Comparison of ENCODE assay signal across 1 cellular context in the genomic region with DNA sequence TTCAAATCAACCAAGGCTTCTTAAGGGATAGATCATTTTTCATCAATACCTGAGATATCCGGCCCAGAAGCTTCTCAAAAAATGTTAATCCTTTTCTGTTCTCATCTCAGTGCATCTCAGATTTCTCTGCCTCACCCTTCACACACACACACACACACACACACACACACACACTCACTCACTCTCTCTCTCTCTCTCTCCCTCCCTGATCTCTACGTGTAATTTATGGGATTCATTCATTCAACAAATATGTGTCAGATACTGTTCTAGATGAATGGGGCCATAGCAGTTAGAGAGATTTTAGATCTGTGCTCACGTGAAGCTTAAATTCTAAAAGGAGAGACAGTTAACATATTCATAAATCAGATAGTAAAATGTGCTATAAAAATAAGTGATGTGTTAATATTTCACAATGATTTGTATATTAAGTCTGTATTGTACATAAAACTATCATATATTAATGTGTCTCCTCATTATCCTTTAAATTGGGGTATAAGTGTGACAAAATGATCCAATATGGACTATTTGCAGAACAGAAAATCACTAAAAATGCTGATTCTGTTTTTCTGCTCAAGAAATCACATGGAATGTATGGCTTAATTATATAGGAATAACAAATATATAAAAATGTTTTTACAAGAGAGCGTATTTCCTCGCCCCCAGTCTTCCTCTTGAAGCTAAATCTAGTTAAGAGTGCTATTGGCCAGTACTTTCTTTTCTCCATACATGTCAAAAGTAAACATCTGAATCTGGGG.
TF ChIP-seq lines count a peak whose summit lies in the region.

No MANE protein-coding gene starts in this region.

TF ChIP-seq in HEK293, 187 proteins besides CTCF, POLR2A, EP300 and RAD21 (continued from another document):
- TF ChIP-seq RBAK (tag by site-specific recombination; IDR thresholded peaks at IDR 0.05) (peak; percentile 52; the same call in 1 of the 2 replicates), KLF8 (tag by site-specific recombination; IDR thresholded peaks at IDR 0.05) (0 out of 2 replicates have a peak, but pooled peaks have one; percentile 29), ZNF248 (tag by site-specific recombination; IDR thresholded peaks at IDR 0.05) (no peak), SALL2 (tag by site-specific recombination; IDR thresholded peaks at IDR 0.05; ENCODE audit: borderline replicate concordance) (peak; percentile 83; the same call in 1 of the 2 replicates), ZNF433 (tag by site-specific recombination; IDR thresholded peaks at IDR 0.05; ENCODE audit: low read depth) (no peak), ZNF776 (tag by site-specific recombination; IDR thresholded peaks at IDR 0.05; ENCODE audit: borderline replicate concordance) (0 out of 2 replicates have a peak, but pooled peaks have one; percentile 72), ZNF10 (tag by site-specific recombination; IDR thresholded peaks at IDR 0.05) (no peak), ZBTB48 (tag by site-specific recombination; IDR thresholded peaks at IDR 0.05) (0 out of 2 replicates have a peak, but pooled peaks have one; percentile 15)
- TF ChIP-seq, protein P1, sequence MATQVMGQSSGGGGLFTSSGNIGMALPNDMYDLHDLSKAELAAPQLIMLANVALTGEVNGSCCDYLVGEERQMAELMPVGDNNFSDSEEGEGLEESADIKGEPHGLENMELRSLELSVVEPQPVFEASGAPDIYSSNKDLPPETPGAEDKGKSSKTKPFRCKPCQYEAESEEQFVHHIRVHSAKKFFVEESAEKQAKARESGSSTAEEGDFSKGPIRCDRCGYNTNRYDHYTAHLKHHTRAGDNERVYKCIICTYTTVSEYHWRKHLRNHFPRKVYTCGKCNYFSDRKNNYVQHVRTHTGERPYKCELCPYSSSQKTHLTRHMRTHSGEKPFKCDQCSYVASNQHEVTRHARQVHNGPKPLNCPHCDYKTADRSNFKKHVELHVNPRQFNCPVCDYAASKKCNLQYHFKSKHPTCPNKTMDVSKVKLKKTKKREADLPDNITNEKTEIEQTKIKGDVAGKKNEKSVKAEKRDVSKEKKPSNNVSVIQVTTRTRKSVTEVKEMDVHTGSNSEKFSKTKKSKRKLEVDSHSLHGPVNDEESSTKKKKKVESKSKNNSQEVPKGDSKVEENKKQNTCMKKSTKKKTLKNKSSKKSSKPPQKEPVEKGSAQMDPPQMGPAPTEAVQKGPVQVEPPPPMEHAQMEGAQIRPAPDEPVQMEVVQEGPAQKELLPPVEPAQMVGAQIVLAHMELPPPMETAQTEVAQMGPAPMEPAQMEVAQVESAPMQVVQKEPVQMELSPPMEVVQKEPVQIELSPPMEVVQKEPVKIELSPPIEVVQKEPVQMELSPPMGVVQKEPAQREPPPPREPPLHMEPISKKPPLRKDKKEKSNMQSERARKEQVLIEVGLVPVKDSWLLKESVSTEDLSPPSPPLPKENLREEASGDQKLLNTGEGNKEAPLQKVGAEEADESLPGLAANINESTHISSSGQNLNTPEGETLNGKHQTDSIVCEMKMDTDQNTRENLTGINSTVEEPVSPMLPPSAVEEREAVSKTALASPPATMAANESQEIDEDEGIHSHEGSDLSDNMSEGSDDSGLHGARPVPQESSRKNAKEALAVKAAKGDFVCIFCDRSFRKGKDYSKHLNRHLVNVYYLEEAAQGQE (tag by site-specific recombination; IDR thresholded peaks at IDR 0.05): no peak
- TF ChIP-seq, protein P2, sequence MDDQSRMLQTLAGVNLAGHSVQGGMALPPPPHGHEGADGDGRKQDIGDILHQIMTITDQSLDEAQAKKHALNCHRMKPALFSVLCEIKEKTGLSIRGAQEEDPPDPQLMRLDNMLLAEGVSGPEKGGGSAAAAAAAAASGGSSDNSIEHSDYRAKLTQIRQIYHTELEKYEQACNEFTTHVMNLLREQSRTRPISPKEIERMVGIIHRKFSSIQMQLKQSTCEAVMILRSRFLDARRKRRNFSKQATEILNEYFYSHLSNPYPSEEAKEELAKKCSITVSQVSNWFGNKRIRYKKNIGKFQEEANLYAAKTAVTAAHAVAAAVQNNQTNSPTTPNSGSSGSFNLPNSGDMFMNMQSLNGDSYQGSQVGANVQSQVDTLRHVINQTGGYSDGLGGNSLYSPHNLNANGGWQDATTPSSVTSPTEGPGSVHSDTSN (CRISPR knock-in tag; IDR thresholded peaks at IDR 0.05): no peak
- TF ChIP-seq, protein P3, sequence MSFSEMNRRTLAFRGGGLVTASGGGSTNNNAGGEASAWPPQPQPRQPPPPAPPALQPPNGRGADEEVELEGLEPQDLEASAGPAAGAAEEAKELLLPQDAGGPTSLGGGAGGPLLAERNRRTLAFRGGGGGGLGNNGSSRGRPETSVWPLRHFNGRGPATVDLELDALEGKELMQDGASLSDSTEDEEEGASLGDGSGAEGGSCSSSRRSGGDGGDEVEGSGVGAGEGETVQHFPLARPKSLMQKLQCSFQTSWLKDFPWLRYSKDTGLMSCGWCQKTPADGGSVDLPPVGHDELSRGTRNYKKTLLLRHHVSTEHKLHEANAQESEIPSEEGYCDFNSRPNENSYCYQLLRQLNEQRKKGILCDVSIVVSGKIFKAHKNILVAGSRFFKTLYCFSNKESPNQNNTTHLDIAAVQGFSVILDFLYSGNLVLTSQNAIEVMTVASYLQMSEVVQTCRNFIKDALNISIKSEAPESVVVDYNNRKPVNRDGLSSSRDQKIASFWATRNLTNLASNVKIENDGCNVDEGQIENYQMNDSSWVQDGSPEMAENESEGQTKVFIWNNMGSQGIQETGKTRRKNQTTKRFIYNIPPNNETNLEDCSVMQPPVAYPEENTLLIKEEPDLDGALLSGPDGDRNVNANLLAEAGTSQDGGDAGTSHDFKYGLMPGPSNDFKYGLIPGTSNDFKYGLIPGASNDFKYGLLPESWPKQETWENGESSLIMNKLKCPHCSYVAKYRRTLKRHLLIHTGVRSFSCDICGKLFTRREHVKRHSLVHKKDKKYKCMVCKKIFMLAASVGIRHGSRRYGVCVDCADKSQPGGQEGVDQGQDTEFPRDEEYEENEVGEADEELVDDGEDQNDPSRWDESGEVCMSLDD (tag by site-specific recombination; IDR thresholded peaks at IDR 0.05): peak; percentile 29; the same call in 1 of the 2 replicates
- TF ChIP-seq, protein P4, sequence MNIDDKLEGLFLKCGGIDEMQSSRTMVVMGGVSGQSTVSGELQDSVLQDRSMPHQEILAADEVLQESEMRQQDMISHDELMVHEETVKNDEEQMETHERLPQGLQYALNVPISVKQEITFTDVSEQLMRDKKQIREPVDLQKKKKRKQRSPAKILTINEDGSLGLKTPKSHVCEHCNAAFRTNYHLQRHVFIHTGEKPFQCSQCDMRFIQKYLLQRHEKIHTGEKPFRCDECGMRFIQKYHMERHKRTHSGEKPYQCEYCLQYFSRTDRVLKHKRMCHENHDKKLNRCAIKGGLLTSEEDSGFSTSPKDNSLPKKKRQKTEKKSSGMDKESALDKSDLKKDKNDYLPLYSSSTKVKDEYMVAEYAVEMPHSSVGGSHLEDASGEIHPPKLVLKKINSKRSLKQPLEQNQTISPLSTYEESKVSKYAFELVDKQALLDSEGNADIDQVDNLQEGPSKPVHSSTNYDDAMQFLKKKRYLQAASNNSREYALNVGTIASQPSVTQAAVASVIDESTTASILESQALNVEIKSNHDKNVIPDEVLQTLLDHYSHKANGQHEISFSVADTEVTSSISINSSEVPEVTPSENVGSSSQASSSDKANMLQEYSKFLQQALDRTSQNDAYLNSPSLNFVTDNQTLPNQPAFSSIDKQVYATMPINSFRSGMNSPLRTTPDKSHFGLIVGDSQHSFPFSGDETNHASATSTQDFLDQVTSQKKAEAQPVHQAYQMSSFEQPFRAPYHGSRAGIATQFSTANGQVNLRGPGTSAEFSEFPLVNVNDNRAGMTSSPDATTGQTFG (tag by site-specific recombination; IDR thresholded peaks at IDR 0.05; ENCODE audit: borderline replicate concordance): 0 out of 2 replicates have a peak, but pooled peaks have one; percentile 88
- TF ChIP-seq, protein P5, sequence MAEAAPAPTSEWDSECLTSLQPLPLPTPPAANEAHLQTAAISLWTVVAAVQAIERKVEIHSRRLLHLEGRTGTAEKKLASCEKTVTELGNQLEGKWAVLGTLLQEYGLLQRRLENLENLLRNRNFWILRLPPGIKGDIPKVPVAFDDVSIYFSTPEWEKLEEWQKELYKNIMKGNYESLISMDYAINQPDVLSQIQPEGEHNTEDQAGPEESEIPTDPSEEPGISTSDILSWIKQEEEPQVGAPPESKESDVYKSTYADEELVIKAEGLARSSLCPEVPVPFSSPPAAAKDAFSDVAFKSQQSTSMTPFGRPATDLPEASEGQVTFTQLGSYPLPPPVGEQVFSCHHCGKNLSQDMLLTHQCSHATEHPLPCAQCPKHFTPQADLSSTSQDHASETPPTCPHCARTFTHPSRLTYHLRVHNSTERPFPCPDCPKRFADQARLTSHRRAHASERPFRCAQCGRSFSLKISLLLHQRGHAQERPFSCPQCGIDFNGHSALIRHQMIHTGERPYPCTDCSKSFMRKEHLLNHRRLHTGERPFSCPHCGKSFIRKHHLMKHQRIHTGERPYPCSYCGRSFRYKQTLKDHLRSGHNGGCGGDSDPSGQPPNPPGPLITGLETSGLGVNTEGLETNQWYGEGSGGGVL (tag by site-specific recombination; IDR thresholded peaks at IDR 0.05): peak; percentile 94
- TF ChIP-seq, protein P6, sequence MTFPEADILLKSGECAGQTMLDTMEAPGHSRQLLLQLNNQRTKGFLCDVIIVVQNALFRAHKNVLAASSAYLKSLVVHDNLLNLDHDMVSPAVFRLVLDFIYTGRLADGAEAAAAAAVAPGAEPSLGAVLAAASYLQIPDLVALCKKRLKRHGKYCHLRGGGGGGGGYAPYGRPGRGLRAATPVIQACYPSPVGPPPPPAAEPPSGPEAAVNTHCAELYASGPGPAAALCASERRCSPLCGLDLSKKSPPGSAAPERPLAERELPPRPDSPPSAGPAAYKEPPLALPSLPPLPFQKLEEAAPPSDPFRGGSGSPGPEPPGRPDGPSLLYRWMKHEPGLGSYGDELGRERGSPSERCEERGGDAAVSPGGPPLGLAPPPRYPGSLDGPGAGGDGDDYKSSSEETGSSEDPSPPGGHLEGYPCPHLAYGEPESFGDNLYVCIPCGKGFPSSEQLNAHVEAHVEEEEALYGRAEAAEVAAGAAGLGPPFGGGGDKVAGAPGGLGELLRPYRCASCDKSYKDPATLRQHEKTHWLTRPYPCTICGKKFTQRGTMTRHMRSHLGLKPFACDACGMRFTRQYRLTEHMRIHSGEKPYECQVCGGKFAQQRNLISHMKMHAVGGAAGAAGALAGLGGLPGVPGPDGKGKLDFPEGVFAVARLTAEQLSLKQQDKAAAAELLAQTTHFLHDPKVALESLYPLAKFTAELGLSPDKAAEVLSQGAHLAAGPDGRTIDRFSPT (tag by site-specific recombination; IDR thresholded peaks at IDR 0.05): peak; percentile 64; the same call in 1 of the 2 replicates
